ENCODE assay signal across 26 cellular contexts in the genomic region with DNA sequence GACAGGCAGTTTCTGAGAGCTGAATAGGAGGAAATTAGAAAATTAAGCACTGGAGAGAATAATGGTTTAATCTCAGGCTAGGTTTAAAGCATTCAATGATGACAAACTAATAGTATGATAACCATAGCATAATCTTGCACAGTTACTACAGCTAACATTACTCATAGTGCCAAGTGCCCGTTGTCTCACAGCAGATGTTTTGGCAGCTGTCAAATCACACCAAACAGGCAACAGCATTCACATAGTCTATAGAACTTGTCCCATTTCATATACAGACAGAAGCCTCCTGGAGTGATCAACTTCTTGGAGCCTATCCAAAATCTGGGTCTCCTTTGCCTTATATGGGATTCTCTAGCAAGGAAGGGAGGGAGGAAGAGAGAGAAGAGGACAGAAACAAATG.
A peak's percentile ranks its signal among the peaks of the same experiment; 100 is the strongest.
DNase-seq lines count a peak whose midpoint lies in the region; ATAC-seq and TF ChIP-seq lines count a peak whose summit lies in the region.
"Had no signal": no experiment of that assay in that cellular context is flagged by ENCODE, and none has a peak within 500 bp of the region (broad histone marks: within the 10 kb centered on the region; RNA-seq: fewer than 3 reads in every experiment).

No MANE protein-coding gene starts in this region.

- BruUV-seq in MCF 10A (replicated peaks; lab: Mats Ljungman, UMichigan) = no TSS peak
- BruUV-seq in mammary epithelial cell (replicated peaks; lab: Mats Ljungman, UMichigan) = no TSS peak

- no peaks in the 10 kb centered on the region for H3K9me3 Mint-ChIP-seq in MCF 10A (ENCODE audit: unreplicated experiment)
- peaks cover 10% of the 10 kb centered on the region for H3K9me3 Mint-ChIP-seq in activated T-helper 17 cell treated with anti-CD3 and anti-CD28 coated beads, Interleukin-2, amount 50 U/mL, for 72 hours

- H3K9me3 ChIP-seq in mammary epithelial cell (replicated peaks; ENCODE audit: insufficient read depth, low read length) = no peaks in the 10 kb centered on the region
- no peaks in the 10 kb centered on the region for H3K9me3 ChIP-seq in ascending aorta

- H3K4me2 ChIP-seq in mammary epithelial cell (ENCODE audit: insufficient read depth, low read depth, low read length) = no peak overlapping the region
- H3K4me2 ChIP-seq: KMS-11 had no signal

- CTCF ChIA-PET in MCF 10A (lab: Yijun Ruan, JAX) = interaction anchor here (0.5 kb wide), 1 partner anchor 721 kb away, joined by 3 read pairs; no protein-coding TSS in a partner anchor
- CTCF ChIA-PET in mammary epithelial cell (lab: Charles Lee; ENCODE audit: low non-redundant PET) = no interaction called here

- H3K4me3 ChIP-seq in mammary epithelial cell (replicated peaks in 1 of 3; ENCODE audit: insufficient read depth in 1 of 3, low read depth in 2 of 3, low read length in 3 of 3) = no peak overlapping the region
- H3K4me3 ChIP-seq in ascending aorta = no peak overlapping the region
- H3K4me3 ChIP-seq: GM12878 had no signal

- no peaks in the 10 kb centered on the region for H3K36me3 ChIP-seq in mammary epithelial cell (ENCODE audit: insufficient read depth, low read length)
- no peaks in the 10 kb centered on the region for H3K36me3 ChIP-seq in ascending aorta

- 79% methylated on average over 1 of the region's 1 CpG for WGBS in mammary epithelial cell (ENCODE audit: low coverage, missing lambda C conversion rate)

- no peaks in the 10 kb centered on the region for H3K27me3 ChIP-seq in mammary epithelial cell (ENCODE audit: insufficient read depth, low read length)
- no peaks in the 10 kb centered on the region for H3K27me3 ChIP-seq in ascending aorta

- H3K27ac Mint-ChIP-seq in MCF 10A (ENCODE audit: low read depth, unreplicated experiment) = no peak overlapping the region
- no peak overlapping the region for H3K27ac Mint-ChIP-seq in activated T-helper 17 cell treated with anti-CD3 and anti-CD28 coated beads, Interleukin-2, amount 50 U/mL, for 72 hours
- H3K27ac Mint-ChIP-seq: IgD-negative memory B cell had no signal

- no peaks in the 10 kb centered on the region for H3K79me2 ChIP-seq in mammary epithelial cell (ENCODE audit: insufficient read depth, low read length)

- in situ Hi-C loops in mammary epithelial cell (cut with MboI; ENCODE audit: low sequenced_read_pairs in 2 of 2) = no loop called here

- H3K9ac ChIP-seq in mammary epithelial cell (ENCODE audit: insufficient read depth, low read length) = no peak overlapping the region
- H3K9ac ChIP-seq: KMS-11 had no signal

- TF ChIP-seq CTCF in MCF 10A (IDR thresholded peaks at IDR 0.05; ENCODE audit: unreplicated experiment) (no peak), mammary epithelial cell (conservative IDR thresholded peaks at IDR 0.05 in 1 of 2, IDR thresholded peaks at IDR 0.05 in 1 of 2; ENCODE audit: extremely low read depth in 1 of 2, insufficient read depth in 1 of 2, low read depth in 1 of 2, low read length in 2 of 2) (no peak), ascending aorta (IDR thresholded peaks at IDR 0.05) (no peak)

- no peak overlapping the region for H3K4me3 Mint-ChIP-seq in MCF 10A (ENCODE audit: unreplicated experiment)
- H3K4me3 Mint-ChIP-seq in activated T-helper 17 cell treated with anti-CD3 and anti-CD28 coated beads, Interleukin-2, amount 50 U/mL, for 72 hours = no peak overlapping the region
- H3K4me3 Mint-ChIP-seq: IgD-negative memory B cell had no signal

- no peaks in the 10 kb centered on the region for H4K20me1 ChIP-seq in mammary epithelial cell (ENCODE audit: insufficient read depth, low read length)

- no peak overlapping the region for H3K27ac ChIP-seq in mammary epithelial cell (ENCODE audit: insufficient read depth, low read depth, low read length)
- H3K27ac ChIP-seq in ascending aorta = no peak overlapping the region
- H3K27ac ChIP-seq: 22Rv1, HL-60, KMS-11 had no signal

- DNase-seq in MCF 10A (ENCODE audit: unreplicated experiment) (peak; percentile 43), mammary epithelial cell (no peak), NCI-H2171 treated with DMSO at 0.1 percent for 48 hours (lab: John Stamatoyannopoulos, UW) (peak; percentile 81), glomerular visceral epithelial cell (ENCODE audit: extremely low spot score) (peak; percentile 9), ascending aorta (ENCODE audit: low spot score in 2 of 2) (no peak)
- DNase-seq: ACHN, DMS79, EL, GDM1, HCEC 1CT, NCI-H1105, NCI-H1436 treated with DMSO at 0.1 percent for 48 hours, NCI-H2029 treated with DMSO at 0.1 percent for 48 hours, NCI-H226, NCI-H510A treated with DMSO at 0.1 percent for 48 hours, NCI-H774, SIG-M5 had no signal

- intact Hi-C loops in MCF 10A (cut with micrococcal nuclease) = no loop called here
- intact Hi-C loops in mammary epithelial cell (cut with micrococcal nuclease) = no loop called here
- intact Hi-C loops in ascending aorta (cut with DNase I) = no loop called here

- dilution Hi-C loops in mammary epithelial cell (cut with HindIII; ENCODE audit: low sequenced_read_pairs) = no loop called here

- H2AFZ ChIP-seq in mammary epithelial cell (ENCODE audit: low read depth, low read length) = no peak overlapping the region

- H3K27me3 Mint-ChIP-seq in MCF 10A (ENCODE audit: insufficient read depth, unreplicated experiment) = no peaks in the 10 kb centered on the region
- no peaks in the 10 kb centered on the region for H3K27me3 Mint-ChIP-seq in activated T-helper 17 cell treated with anti-CD3 and anti-CD28 coated beads, Interleukin-2, amount 50 U/mL, for 72 hours
- H3K27me3 Mint-ChIP-seq: IgD-negative memory B cell had no signal

- H3K4me1 ChIP-seq in mammary epithelial cell (ENCODE audit: insufficient read depth, low read length) = peaks cover 6% of the 10 kb centered on the region
- no peaks in the 10 kb centered on the region for H3K4me1 ChIP-seq in ascending aorta

- ATAC-seq in HG03196 (IDR thresholded peaks at IDR 0.05; ENCODE audit: unreplicated experiment) (no peak), GM19455 (IDR thresholded peaks at IDR 0.05; ENCODE audit: unreplicated experiment) (no peak)
- ATAC-seq in activated T-helper 17 cell treated with anti-CD3 and anti-CD28 coated beads, Interleukin-2, amount 50 U/mL, for 72 hours (replicated peaks) = no peak
- ATAC-seq: GM12878, SK-N-SH treated with all-trans-retinoic acid at 6 μM for 48 hours had no signal

- H3K36me3 Mint-ChIP-seq in MCF 10A (ENCODE audit: insufficient read depth, unreplicated experiment) = no peaks in the 10 kb centered on the region
- H3K36me3 Mint-ChIP-seq in activated T-helper 17 cell treated with anti-CD3 and anti-CD28 coated beads, Interleukin-2, amount 50 U/mL, for 72 hours (ENCODE audit: low read depth) = no peaks in the 10 kb centered on the region
- H3K36me3 Mint-ChIP-seq: IgD-negative memory B cell had no signal

- H3K4me1 Mint-ChIP-seq in MCF 10A (ENCODE audit: insufficient read depth, unreplicated experiment) = peaks cover 6% of the 10 kb centered on the region
- no peaks in the 10 kb centered on the region for H3K4me1 Mint-ChIP-seq in activated T-helper 17 cell treated with anti-CD3 and anti-CD28 coated beads, Interleukin-2, amount 50 U/mL, for 72 hours
- H3K4me1 Mint-ChIP-seq: IgD-negative memory B cell had no signal

- POLR2A ChIA-PET in MCF 10A (lab: Yijun Ruan, JAX) = interaction anchor here (0.8 to 1.3 kb wide), 2 partner anchors 13 to 20 kb away, joined by 3 to 6 read pairs; no protein-coding TSS in a partner anchor

Comparison
In these comparisons a context has a peak if more than half of its experiments do, and no peak if none do; other contexts are left out.
1. DNase-seq: peak in MCF 10A (single experiment), NCI-H2171 treated with DMSO at 0.1 percent for 48 hours (single experiment) and glomerular visceral epithelial cell (single experiment); none in mammary epithelial cell (single experiment) and ascending aorta (0 of 2).